In the genomic region with DNA sequence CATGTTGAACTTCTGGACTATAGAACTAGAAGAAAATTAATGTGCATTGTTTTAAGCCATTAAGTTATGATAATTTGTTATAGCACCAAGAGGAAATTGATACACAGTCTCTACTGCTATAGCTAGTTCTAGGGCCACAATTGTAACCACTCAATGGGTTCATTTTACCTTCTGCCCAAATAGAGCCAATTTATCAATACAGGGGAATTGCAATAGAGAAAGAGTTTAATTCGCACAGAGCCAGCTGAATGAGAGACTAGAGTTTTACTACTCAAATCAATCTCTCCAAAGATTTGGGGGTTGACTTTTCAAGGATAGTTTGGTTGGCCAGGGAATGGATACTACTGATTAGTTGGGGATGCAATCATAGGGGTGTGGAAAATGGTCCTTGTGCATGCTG, we compare ENCODE assay signal across 24 cellular contexts. TPM values are rescaled to one million over a fixed set of nuclear protein-coding genes. Genes with fewer than 3 reads are reported as not detected.
A peak's percentile ranks its signal among the peaks of the same experiment; 100 is the strongest.
DNase-seq lines count a peak whose midpoint lies in the region; ATAC-seq, FAIRE-seq and TF ChIP-seq lines count a peak whose summit lies in the region.
"Had no signal": no experiment of that assay in that cellular context is flagged by ENCODE, and none has a peak within 500 bp of the region (broad histone marks: within the 10 kb centered on the region; RNA-seq: fewer than 3 reads in every experiment).

No MANE protein-coding gene starts in this region.

- H4K20me1 ChIP-seq in HCT116 (ENCODE audit: insufficient read depth) (no peaks in the 10 kb centered on the region), Karpas-422 (ENCODE audit: insufficient read depth, low read depth, low read length) (no peaks in the 10 kb centered on the region)
- H4K20me1 ChIP-seq: BLaER1 treated with 17β-estradiol and CSF1 and Interleukin-3, amounts not matched to agents 10 nM and 100 nM had no signal

- TF ChIP-seq EP300 in A549 (IDR thresholded peaks at IDR 0.05): no peak

- BruUV-seq in HCT116 (replicated peaks; lab: Mats Ljungman, UMichigan): no TSS peak

- H3K27ac ChIP-seq in A549 (no peak overlapping the region), HCT116 (ENCODE audit: low read depth, low read length) (no peak overlapping the region), Karpas-422 (ENCODE audit: low read length) (no peak overlapping the region)
- H3K27ac ChIP-seq: BLaER1 treated with 17β-estradiol and CSF1 and Interleukin-3, amounts not matched to agents 10 nM and 100 nM; C4-2B had no signal

- 88% methylated on average over 1 of the region's 1 CpG for WGBS in A549 (ENCODE audit: missing lambda C conversion rate)

- H3K4me3 ChIP-seq in A549 (no peak overlapping the region), HCT116 (replicated peaks in 1 of 2; ENCODE audit: low read depth in 1 of 2, low read length in 2 of 2) (no peak overlapping the region), adipocyte (ENCODE audit: low read length) (peak overlapping the region; percentile 1), Karpas-422 (ENCODE audit: low read length) (no peak overlapping the region), mucosa of descending colon (no peak overlapping the region)
- H3K4me3 ChIP-seq: BLaER1 treated with 17β-estradiol and CSF1 and Interleukin-3, amounts not matched to agents 10 nM and 100 nM; GM12878 had no signal

- ATAC-seq in A549: no peak
- ATAC-seq in HCT116: no peak
- ATAC-seq in mucosa of descending colon: no peak
- ATAC-seq: CD8-positive, alpha-beta T cell; GM12878 had no signal

- no peak overlapping the region for H3K9ac ChIP-seq in HCT116 (ENCODE audit: low read length)
- H3K9ac ChIP-seq in adipocyte (ENCODE audit: low read length): no peak overlapping the region
- no peak overlapping the region for H3K9ac ChIP-seq in Karpas-422 (ENCODE audit: low read length)
- H3K9ac ChIP-seq: BLaER1 treated with 17β-estradiol and CSF1 and Interleukin-3, amounts not matched to agents 10 nM and 100 nM had no signal

- POLR2A ChIA-PET in A549 (lab: Yijun Ruan, JAX) (no interaction called here), HCT116 (lab: Charles Lee) (no interaction called here)

- intact Hi-C loops in HCT116 (cut with micrococcal nuclease): no loop called here
- intact Hi-C loops in mucosa of descending colon (cut with DNase I, micrococcal nuclease): no loop called here

- TF ChIP-seq POLR2A in A549 (IDR thresholded peaks at IDR 0.05; ENCODE audit: low read length) (no peak), HCT116 (IDR thresholded peaks at IDR 0.05; ENCODE audit: borderline replicate concordance, extremely low read depth, insufficient read depth, insufficient read length) (no peak)

- H3K4me2 ChIP-seq in A549 (no peak overlapping the region), HCT116 (ENCODE audit: low read length) (no peak overlapping the region), Karpas-422 (ENCODE audit: low read depth, low read length, poor library complexity, severe bottlenecking) (no peak overlapping the region)
- H3K4me2 ChIP-seq: BLaER1 treated with 17β-estradiol and CSF1 and Interleukin-3, amounts not matched to agents 10 nM and 100 nM had no signal

- H3K27me3 ChIP-seq in HCT116 (ENCODE audit: insufficient read depth, low read length) (no peaks in the 10 kb centered on the region), adipocyte (replicated peaks; ENCODE audit: control insufficient read depth, insufficient read depth, low read length) (no peaks in the 10 kb centered on the region), Karpas-422 (ENCODE audit: low read length) (no peaks in the 10 kb centered on the region)
- H3K27me3 ChIP-seq: BLaER1 treated with 17β-estradiol and CSF1 and Interleukin-3, amounts not matched to agents 10 nM and 100 nM had no signal

- H3K79me2 ChIP-seq in HCT116 (ENCODE audit: insufficient read depth, low read length) (no peaks in the 10 kb centered on the region), Karpas-422 (ENCODE audit: low read length) (no peaks in the 10 kb centered on the region)

- H2AFZ ChIP-seq in HCT116 (ENCODE audit: low read depth, low read length, poor library complexity, severe bottlenecking) (no peak overlapping the region), Karpas-422 (ENCODE audit: low read length) (no peak overlapping the region)

- H3K4me1 ChIP-seq in A549 (no peaks in the 10 kb centered on the region), HCT116 (ENCODE audit: control insufficient read depth in 1 of 2, insufficient read depth in 2 of 2, low read length in 2 of 2) (no peaks in the 10 kb centered on the region), adipocyte (ENCODE audit: control insufficient read depth, insufficient read depth, low read length) (no peaks in the 10 kb centered on the region), Karpas-422 (ENCODE audit: low read length) (no peaks in the 10 kb centered on the region), mucosa of descending colon (ENCODE audit: low read depth) (no peaks in the 10 kb centered on the region)
- H3K4me1 ChIP-seq: BLaER1 treated with 17β-estradiol and CSF1 and Interleukin-3, amounts not matched to agents 10 nM and 100 nM; Caco-2 had no signal

- H3K9me3 ChIP-seq in A549: peaks cover 42% of the 10 kb centered on the region
- H3K9me3 ChIP-seq in HCT116 (ENCODE audit: control insufficient read depth in 1 of 2, insufficient read depth in 1 of 2, low read depth in 1 of 2, low read length in 2 of 2): peaks cover 10 to 13% of the 10 kb centered on the region in 2 experiments; a peak in 3 of 4 replicates
- H3K9me3 ChIP-seq in adipocyte (ENCODE audit: control insufficient read depth, low read length): peaks cover 22% of the 10 kb centered on the region
- H3K9me3 ChIP-seq in Karpas-422 (ENCODE audit: low read length): peaks cover 11% of the 10 kb centered on the region; the same call in 1 of the 2 replicates
- H3K9me3 ChIP-seq in mucosa of descending colon: peaks cover 24% of the 10 kb centered on the region

- TF ChIP-seq RAD21 in A549 (conservative IDR thresholded peaks at IDR 0.05 in 1 of 2, IDR thresholded peaks at IDR 0.05 in 1 of 2) (no peak), HCT116 (IDR thresholded peaks at IDR 0.05; ENCODE audit: low read depth) (no peak)

- TF ChIP-seq CTCF in A549 (IDR thresholded peaks at IDR 0.05): no peak
- no peak for TF ChIP-seq CTCF in HCT116 (IDR thresholded peaks at IDR 0.05 in 2 of 3, conservative IDR thresholded peaks at IDR 0.05 in 1 of 3; ENCODE audit: borderline replicate concordance in 1 of 3, insufficient read depth in 1 of 3, low read depth in 2 of 3, low read length in 2 of 3)
- no peak for TF ChIP-seq CTCF in mucosa of descending colon (IDR thresholded peaks at IDR 0.05)

- H3K9me2 ChIP-seq in HCT116 (ENCODE audit: insufficient read depth): no peaks in the 10 kb centered on the region
- H3K9me2 ChIP-seq in Karpas-422 (replicated peaks; ENCODE audit: insufficient read depth, low read length): no peaks in the 10 kb centered on the region

- DNase-seq in A549 (ENCODE audit: low read depth in 1 of 2, low spot score in 1 of 2): no peak
- no peak for DNase-seq in HCT116 (ENCODE audit: low read depth, low spot score)
- no peak for DNase-seq in adipocyte (ENCODE audit: low read depth)
- no peak for DNase-seq in Karpas-422
- DNase-seq in ecto neural progenitor cell (ENCODE audit: low spot score): no peak
- DNase-seq in mucosa of descending colon: no peak
- DNase-seq: 8988T; AML-193; Caco-2; CD4-positive, alpha-beta T cell; CD8-positive, alpha-beta T cell; DMS 273 treated with DMSO at 0.1 percent for 48 hours; DMS153; DMS53; DMS79; DND-41; EL; GDM1 had no signal

- CTCF ChIA-PET in A549 (lab: Yijun Ruan, JAX) (no interaction called here), HCT116 (lab: Charles Lee) (no interaction called here)

- RAD21 ChIA-PET in HCT116 (lab: Charles Lee; ENCODE audit: low non-redundant PET in 1 of 2, low total read pairs in 2 of 2, uncharacterized antibody in 2 of 2, unreplicated experiment in 2 of 2): no interaction called here

- no peak for FAIRE-seq in A549 (lab: Jason Lieb, UNC)
- FAIRE-seq: A204.1, GM12878, GM12892, GM18507 had no signal

- H3K36me3 ChIP-seq in HCT116 (ENCODE audit: control insufficient read depth in 1 of 2, insufficient read depth in 2 of 2, low read length in 2 of 2) (no peaks in the 10 kb centered on the region), adipocyte (ENCODE audit: control insufficient read depth, insufficient read depth, low read length, severe bottlenecking) (no peaks in the 10 kb centered on the region), Karpas-422 (ENCODE audit: insufficient read depth, low read length) (no peaks in the 10 kb centered on the region), mucosa of descending colon (ENCODE audit: low read depth) (no peaks in the 10 kb centered on the region)
- H3K36me3 ChIP-seq: BLaER1 treated with 17β-estradiol and CSF1 and Interleukin-3, amounts not matched to agents 10 nM and 100 nM had no signal

TF ChIP-seq in A549, 52 proteins besides CTCF, POLR2A, EP300 and RAD21:
- no peak for TF ChIP-seq PHF8 (IDR thresholded peaks at IDR 0.05; ENCODE audit: borderline replicate concordance, low read depth)
- TF ChIP-seq KDM5A (IDR thresholded peaks at IDR 0.05): peak; percentile 61; the same call in 1 of the 2 replicates
TF ChIP-seq in A549: peak in this region for 1.

TF ChIP-seq in HCT116, 20 proteins besides CTCF, POLR2A, EP300 and RAD21:
- TF ChIP-seq CBX3 (IDR thresholded peaks at IDR 0.05; ENCODE audit: low read depth) (peak; percentile 71), ZFX (IDR thresholded peaks at IDR 0.05) (no peak)

RNA-seq across cellular contexts. Expression of gene BICDL1, which starts 31.9 kb away (rescaled TPM):
- polyA plus RNA-seq in A549 (2011; rRNA removed) (4.5 and 5.8 TPM in 2 replicates), A549 (2017; fragmentation: RNase III; extraction: RNeasy Plus Mini Kit Qiagen cat#74134 plus additional on column Dnase treatment) (2.6 to 3.8 TPM (median 3.5 TPM) in 3 replicates)
- polyA plus RNA-seq in A549 (2012; cell fraction: cytosol; rRNA removed): 2.8 and 3.0 TPM in 2 replicates
- polyA plus RNA-seq in A549 (2012; cell fraction: nucleus; rRNA removed): 5.7 and 6.0 TPM in 2 replicates
- 3.7 and 5.4 TPM in 2 replicates for polyA minus RNA-seq in A549 (2011; rRNA and poly(A)+ RNA removed)
- total RNA-seq in HCT116 (2021; ENCODE audit: unreplicated experiment) (18.2 TPM), mucosa of descending colon (10 to 100 TPM in 1 of 3 donors, 1 to 10 TPM in 2; 6.7 to 10.6 (median 6.8) TPM)
- polyA plus RNA-seq in HCT116 (2012): 7.0 and 7.2 TPM in 2 replicates
- 28.5 and 57.6 TPM in 2 replicates for total RNA-seq in Karpas-422 (2014; rRNA removed; shearing (Covaris generic); ENCODE audit: low replicate concordance)
